26 cellular contexts compared by ENCODE assay signal in genomic region chr11:77196961-77197360, GRCh38.
DNase-seq lines count a peak whose midpoint lies in the region; ATAC-seq and TF ChIP-seq lines count a peak whose summit lies in the region.
"Had no signal": no experiment of that assay in that cellular context is flagged by ENCODE, and none has a peak within 500 bp of the region (broad histone marks: within the 10 kb centered on the region; RNA-seq: fewer than 3 reads in every experiment).

No MANE protein-coding gene starts in this region.

- no peak for TF ChIP-seq EP300 in stomach (IDR thresholded peaks at IDR 0.05)

- H3K36me3 Mint-ChIP-seq in WTC11 = no peaks in the 10 kb centered on the region
- no peaks in the 10 kb centered on the region for H3K36me3 Mint-ChIP-seq in stimulated activated naive B cell treated with anti-CD40 and anti-IgM and Interleukin-4, amounts not matched to agents 10 μg/mL and 1 μg/mL and 100 μg/mL, for 72 hours
- H3K36me3 Mint-ChIP-seq: CD8-positive, alpha-beta memory T cell; IgD-negative memory B cell had no signal

- no peak for ATAC-seq in heart right ventricle
- no peak for ATAC-seq in WTC11
- ATAC-seq in lower lobe of right lung = no peak
- no peak for ATAC-seq in stimulated activated naive B cell treated with anti-CD40 and anti-IgM and Interleukin-4, amounts not matched to agents 10 μg/mL and 1 μg/mL and 100 μg/mL, for 72 hours (replicated peaks)
- no peak for ATAC-seq in HG03442 (IDR thresholded peaks at IDR 0.05; ENCODE audit: unreplicated experiment)
- ATAC-seq in GM18498 (IDR thresholded peaks at IDR 0.05; ENCODE audit: unreplicated experiment) = no peak
- ATAC-seq: A549, Right ventricle myocardium inferior had no signal

- H3K27me3 ChIP-seq in heart right ventricle (no peaks in the 10 kb centered on the region), lower lobe of right lung (ENCODE audit: low read depth) (no peaks in the 10 kb centered on the region), stomach (no peaks in the 10 kb centered on the region)
- H3K27me3 ChIP-seq: BLaER1, MG63, Peyer's patch had no signal

- H3K27ac ChIP-seq in heart right ventricle = no peak overlapping the region
- H3K27ac ChIP-seq in lower lobe of right lung = no peak overlapping the region
- H3K27ac ChIP-seq in stomach = no peak overlapping the region
- H3K27ac ChIP-seq: A549, BLaER1, HL-60, Peyer's patch had no signal

- H3K36me3 ChIP-seq in heart right ventricle = no peaks in the 10 kb centered on the region
- H3K36me3 ChIP-seq in lower lobe of right lung = no peaks in the 10 kb centered on the region
- H3K36me3 ChIP-seq in stomach = no peaks in the 10 kb centered on the region
- H3K36me3 ChIP-seq: BLaER1, MG63, Peyer's patch had no signal

- H3K4me3 Mint-ChIP-seq in WTC11 = no peak overlapping the region
- no peak overlapping the region for H3K4me3 Mint-ChIP-seq in stimulated activated naive B cell treated with anti-CD40 and anti-IgM and Interleukin-4, amounts not matched to agents 10 μg/mL and 1 μg/mL and 100 μg/mL, for 72 hours
- H3K4me3 Mint-ChIP-seq: CD8-positive, alpha-beta memory T cell; IgD-negative memory B cell had no signal

- CTCF ChIA-PET in WTC11 (lab: Charles Lee) = interaction anchor here (0.9 to 2.8 kb wide), 5 partner anchors 8 to 352 kb away, joined by 3 to 14 read pairs (median 3); no protein-coding TSS in a partner anchor

- intact Hi-C loops in cardiac septum (cut with DNase I) (no loop called here), heart right ventricle (cut with DNase I) (loop anchor here in 5 of 10 donors (5.0 kb wide), 1 partner anchor 350 kb away; no protein-coding TSS in a partner anchor), lower lobe of right lung (cut with DNase I) (no loop called here), stomach (cut with DNase I; ENCODE audit: low total_unique reads) (no loop called here)

- no peaks in the 10 kb centered on the region for H3K9me3 Mint-ChIP-seq in WTC11
- H3K9me3 Mint-ChIP-seq in stimulated activated naive B cell treated with anti-CD40 and anti-IgM and Interleukin-4, amounts not matched to agents 10 μg/mL and 1 μg/mL and 100 μg/mL, for 72 hours = no peaks in the 10 kb centered on the region
- H3K9me3 Mint-ChIP-seq: CD8-positive, alpha-beta memory T cell; IgD-negative memory B cell had no signal

- POLR2A ChIA-PET in WTC11 (lab: Charles Lee) = no interaction called here

- H3K4me3 ChIP-seq in heart right ventricle = no peak overlapping the region
- no peak overlapping the region for H3K4me3 ChIP-seq in lower lobe of right lung
- H3K4me3 ChIP-seq in stomach = no peak overlapping the region
- H3K4me3 ChIP-seq: A549, BLaER1, MG63, Peyer's patch had no signal

- H3K9me3 ChIP-seq in heart right ventricle (no peaks in the 10 kb centered on the region), lower lobe of right lung (no peaks in the 10 kb centered on the region), stomach (no peaks in the 10 kb centered on the region)
- H3K9me3 ChIP-seq: A549, BLaER1, MG63, Peyer's patch had no signal

- no peak for TF ChIP-seq POLR2A in stomach (IDR thresholded peaks at IDR 0.05)

- DNase-seq in cardiac septum (ENCODE audit: low spot score) (peak; percentile 53), heart right ventricle (no peak), WTC11 (ENCODE audit: low spot score) (peak; percentile 8), lower lobe of right lung (peak; percentile 24), stomach (no peak)
- no peak for DNase-seq in stimulated activated naive B cell treated with anti-CD40 and anti-IgM and Interleukin-4, amounts not matched to agents 10 μg/mL and 1 μg/mL and 100 μg/mL, for 72 hours
- DNase-seq: DMS53, EL, H7, Kasumi-1, MG63, NCI-H1048, NCI-H1436, NCI-H2029, NCI-H2171 treated with DMSO at 0.1 percent for 48 hours, NCI-H446 treated with DMSO at 0.1 percent for 48 hours, NCI-H69 had no signal

- H3K27me3 Mint-ChIP-seq in WTC11 (ENCODE audit: low read depth) = no peaks in the 10 kb centered on the region
- peaks cover 0 to 2% of the 10 kb centered on the region in 2 donors for H3K27me3 Mint-ChIP-seq in stimulated activated naive B cell treated with anti-CD40 and anti-IgM and Interleukin-4, amounts not matched to agents 10 μg/mL and 1 μg/mL and 100 μg/mL, for 72 hours
- H3K27me3 Mint-ChIP-seq: CD8-positive, alpha-beta memory T cell; IgD-negative memory B cell had no signal

- peaks cover 4% of the 10 kb centered on the region; the same call in 1 of the 2 replicates for H3K4me1 Mint-ChIP-seq in WTC11
- H3K4me1 Mint-ChIP-seq in stimulated activated naive B cell treated with anti-CD40 and anti-IgM and Interleukin-4, amounts not matched to agents 10 μg/mL and 1 μg/mL and 100 μg/mL, for 72 hours = peaks cover 0 to 2% of the 10 kb centered on the region in 2 donors
- H3K4me1 Mint-ChIP-seq: CD8-positive, alpha-beta memory T cell had no signal

- 83 to 87% methylated on average over 8 of the region's 8 CpGs for WGBS in heart right ventricle, 2 donors
- 80 to 88% (median 87%) methylated on average over 8 of the region's 8 CpGs for WGBS in stomach, 5 donors

- no peak for TF ChIP-seq CTCF in heart right ventricle (IDR thresholded peaks at IDR 0.05)
- TF ChIP-seq CTCF in WTC11 (IDR thresholded peaks at IDR 0.05) = no peak
- TF ChIP-seq CTCF in lower lobe of right lung (IDR thresholded peaks at IDR 0.05) = no peak
- TF ChIP-seq CTCF in stomach (IDR thresholded peaks at IDR 0.05) = no peak

- peaks cover 0 to 11% (median 4%) of the 10 kb centered on the region in 9 donors for H3K4me1 ChIP-seq in heart right ventricle
- H3K4me1 ChIP-seq in lower lobe of right lung = no peaks in the 10 kb centered on the region
- peaks cover 0 to 5% (median 2%) of the 10 kb centered on the region in 4 donors for H3K4me1 ChIP-seq in stomach
- H3K4me1 ChIP-seq: A549 had no signal

- no peak overlapping the region for H3K27ac Mint-ChIP-seq in WTC11
- H3K27ac Mint-ChIP-seq in stimulated activated naive B cell treated with anti-CD40 and anti-IgM and Interleukin-4, amounts not matched to agents 10 μg/mL and 1 μg/mL and 100 μg/mL, for 72 hours = peak overlapping the region; percentile 15
- H3K27ac Mint-ChIP-seq: CD8-positive, alpha-beta memory T cell; IgD-negative memory B cell had no signal

TF ChIP-seq in WTC11, 78 proteins besides CTCF, POLR2A, EP300 and RAD21:
- TF ChIP-seq ATF3 (CRISPR knock-in tag; conservative IDR thresholded peaks at IDR 0.05) (no peak), ZBTB21 (CRISPR knock-in tag; IDR thresholded peaks at IDR 0.05; ENCODE audit: borderline replicate concordance) (no peak), AR (CRISPR knock-in tag; IDR thresholded peaks at IDR 0.05) (no peak), JAZF1 (CRISPR knock-in tag; IDR thresholded peaks at IDR 0.05) (no peak), FOXP1 (CRISPR knock-in tag; IDR thresholded peaks at IDR 0.05; ENCODE audit: borderline replicate concordance) (no peak), SMAD3 (CRISPR knock-in tag; IDR thresholded peaks at IDR 0.05; ENCODE audit: borderline replicate concordance) (no peak)

Comparison
In these comparisons a context has a peak if more than half of its experiments do, and no peak if none do; other contexts are left out.
1. DNase-seq: peak in cardiac septum (single experiment), WTC11 (single experiment) and lower lobe of right lung (single experiment); none in heart right ventricle (0 of 2), stimulated activated naive B cell treated with anti-CD40 and anti-IgM and Interleukin-4, amounts not matched to agents 10 μg/mL and 1 μg/mL and 100 μg/mL, for 72 hours (single experiment) and stomach (single experiment).